9 cellular contexts compared by ENCODE assay signal in the genomic region with DNA sequence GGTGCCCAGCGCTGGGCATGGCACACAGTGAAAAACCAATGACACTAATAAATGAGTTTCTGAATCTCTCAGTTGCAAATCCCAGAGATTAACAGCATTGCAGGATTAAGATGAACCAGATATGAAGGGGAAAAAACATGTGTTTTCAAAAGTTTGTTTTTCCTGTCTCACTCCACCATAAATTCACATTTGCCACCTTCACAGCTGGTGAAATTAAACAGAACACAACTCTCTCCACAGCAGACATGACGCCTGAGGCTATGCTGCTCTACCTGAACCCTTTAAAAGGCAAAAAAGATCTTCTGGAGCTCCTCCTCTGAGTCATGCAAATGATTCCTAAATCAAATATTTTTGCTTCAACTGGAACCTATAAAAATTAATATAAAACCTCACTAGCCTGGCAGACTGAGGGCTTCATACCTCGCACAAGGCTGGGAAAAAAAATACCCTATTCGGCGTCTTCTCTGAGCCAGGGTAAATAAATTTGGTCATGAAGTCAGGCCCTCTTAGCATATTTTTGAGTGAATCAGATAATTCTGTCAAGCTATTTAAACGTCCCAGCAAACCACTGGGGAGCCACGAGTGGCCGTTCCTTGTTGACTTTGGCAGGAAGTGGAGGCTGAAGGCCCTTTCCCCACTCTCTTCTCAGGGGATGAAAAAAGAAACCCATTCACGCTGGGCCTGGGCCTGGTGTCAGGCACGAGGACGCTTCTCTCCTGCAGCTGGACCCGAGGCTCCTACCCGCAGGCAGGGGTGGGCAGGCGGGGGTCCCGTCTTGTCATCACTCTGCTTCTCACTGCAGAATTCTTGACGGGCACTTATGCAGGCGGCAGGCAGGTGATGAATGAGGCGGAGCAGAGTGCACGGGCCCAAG. TPM values are rescaled to one million over a fixed set of nuclear protein-coding genes. Genes with fewer than 3 reads are reported as not detected.
DNase-seq lines count a peak whose midpoint lies in the region; ATAC-seq and TF ChIP-seq lines count a peak whose summit lies in the region.
"Had no signal": no experiment of that assay in that cellular context is flagged by ENCODE, and none has a peak within 500 bp of the region (broad histone marks: within the 10 kb centered on the region; RNA-seq: fewer than 3 reads in every experiment).

No MANE protein-coding gene starts in this region.

- intact Hi-C loops in left ventricle myocardium inferior (cut with micrococcal nuclease): no loop called here

- WGBS in upper lobe of left lung, 2 donors: 50 to 51% methylated on average over 13 of the region's 19 CpGs

- ATAC-seq in SK-N-SH treated with all-trans-retinoic acid at 6 μM for 48 hours: peak; percentile 35
- no peak for ATAC-seq in upper lobe of left lung (ENCODE audit: low FRiP score in 2 of 2)
- no peak for ATAC-seq in GM21528 (IDR thresholded peaks at IDR 0.05; ENCODE audit: low FRiP score, unreplicated experiment)
- ATAC-seq: natural killer cell had no signal

- no peak for TF ChIP-seq EP300 in upper lobe of left lung (IDR thresholded peaks at IDR 0.05)

- TF ChIP-seq CTCF in left ventricle myocardium inferior (IDR thresholded peaks at IDR 0.05; ENCODE audit: borderline replicate concordance) (no peak), upper lobe of left lung (IDR thresholded peaks at IDR 0.05) (no peak)

- H3K27ac ChIP-seq in left ventricle myocardium inferior (replicated peaks): peak overlapping the region; percentile 46
- no peak overlapping the region for H3K27ac ChIP-seq in upper lobe of left lung

- H3K27me3 ChIP-seq in left ventricle myocardium inferior (ENCODE audit: low read depth) (peaks cover 14% of the 10 kb centered on the region), upper lobe of left lung (no peaks in the 10 kb centered on the region)

- no peaks in the 10 kb centered on the region for H3K36me3 ChIP-seq in left ventricle myocardium inferior
- no peaks in the 10 kb centered on the region for H3K36me3 ChIP-seq in upper lobe of left lung

- H3K4me1 ChIP-seq in left ventricle myocardium inferior (peaks cover 13% of the 10 kb centered on the region), upper lobe of left lung (peaks cover 0 to 12% (median 4%) of the 10 kb centered on the region in 4 donors)

- no peak for TF ChIP-seq POLR2A in upper lobe of left lung (IDR thresholded peaks at IDR 0.05)

- H3K4me3 ChIP-seq in left ventricle myocardium inferior (no peak overlapping the region), upper lobe of left lung (no peak overlapping the region)

- H3K9me3 ChIP-seq in left ventricle myocardium inferior (replicated peaks): no peaks in the 10 kb centered on the region
- no peaks in the 10 kb centered on the region for H3K9me3 ChIP-seq in upper lobe of left lung

- peak; percentile 11 for DNase-seq in NCI-H1436 (lab: John Stamatoyannopoulos, UW)
- DNase-seq in NCI-H1436 treated with DMSO at 0.1 percent for 48 hours (lab: John Stamatoyannopoulos, UW): no peak
- peak; percentile 46 for DNase-seq in left ventricle myocardium inferior
- peak; percentile 42 to 66 for DNase-seq in upper lobe of left lung
- no peak for DNase-seq in midbrain (lab: John Stamatoyannopoulos, UW)
- no peak for DNase-seq in COLO668 (lab: John Stamatoyannopoulos, UW; ENCODE audit: unreplicated experiment)
- DNase-seq: natural killer cell had no signal

TF ChIP-seq in SK-N-SH treated with all-trans-retinoic acid at 6 μM for 48 hours, 23 proteins besides CTCF, POLR2A, EP300 and RAD21:
- TF ChIP-seq TSHZ2 (CRISPR knock-in tag; IDR thresholded peaks at IDR 0.05) (peak; percentile 78), ZNF70 (CRISPR knock-in tag; IDR thresholded peaks at IDR 0.05) (0 out of 2 replicates have a peak, but pooled peaks have one; percentile 53), TCF4 (CRISPR knock-in tag; IDR thresholded peaks at IDR 0.05; ENCODE audit: borderline replicate concordance) (peak; percentile 90), ZNF8 (CRISPR knock-in tag; IDR thresholded peaks at IDR 0.05) (no peak), ARNTL (CRISPR knock-in tag; IDR thresholded peaks at IDR 0.05; ENCODE audit: borderline replicate concordance, low read depth) (no peak), ISL1 (CRISPR knock-in tag; IDR thresholded peaks at IDR 0.05) (peak; percentile 39), PPARA (CRISPR knock-in tag; IDR thresholded peaks at IDR 0.05; ENCODE audit: borderline replicate concordance) (no peak)
- TF ChIP-seq, protein P1, sequence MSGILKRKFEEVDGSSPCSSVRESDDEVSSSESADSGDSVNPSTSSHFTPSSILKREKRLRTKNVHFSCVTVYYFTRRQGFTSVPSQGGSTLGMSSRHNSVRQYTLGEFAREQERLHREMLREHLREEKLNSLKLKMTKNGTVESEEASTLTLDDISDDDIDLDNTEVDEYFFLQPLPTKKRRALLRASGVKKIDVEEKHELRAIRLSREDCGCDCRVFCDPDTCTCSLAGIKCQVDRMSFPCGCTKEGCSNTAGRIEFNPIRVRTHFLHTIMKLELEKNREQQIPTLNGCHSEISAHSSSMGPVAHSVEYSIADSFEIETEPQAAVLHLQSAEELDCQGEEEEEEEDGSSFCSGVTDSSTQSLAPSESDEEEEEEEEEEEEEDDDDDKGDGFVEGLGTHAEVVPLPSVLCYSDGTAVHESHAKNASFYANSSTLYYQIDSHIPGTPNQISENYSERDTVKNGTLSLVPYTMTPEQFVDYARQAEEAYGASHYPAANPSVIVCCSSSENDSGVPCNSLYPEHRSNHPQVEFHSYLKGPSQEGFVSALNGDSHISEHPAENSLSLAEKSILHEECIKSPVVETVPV (CRISPR knock-in tag; IDR thresholded peaks at IDR 0.05): no peak

RNA-seq across cellular contexts. Expression of gene DMRTB1, which starts 53.0 kb away (rescaled TPM):
- total RNA-seq in left ventricle myocardium inferior: not detected
- total RNA-seq in upper lobe of left lung: not detected
- total RNA-seq: natural killer cell had no signal

Comparison
In these comparisons a context has a peak if more than half of its experiments do, and no peak if none do; other contexts are left out.
1. DNase-seq: peak in NCI-H1436 (single experiment), left ventricle myocardium inferior (single experiment) and upper lobe of left lung (2 of 2); none in NCI-H1436 treated with DMSO at 0.1 percent for 48 hours (single experiment), midbrain (single experiment) and COLO668 (single experiment).